In genomic region chr5:147902606-147903115, GRCh38 we compare ENCODE assay signal across 2 cellular contexts.
TF ChIP-seq lines count a peak whose summit lies in the region.

No MANE protein-coding gene starts in this region.

TF ChIP-seq in SK-N-SH, 30 proteins besides CTCF, POLR2A, EP300 and RAD21 (continued from another document):
- TF ChIP-seq REST (IDR thresholded peaks at IDR 0.05; ENCODE audit: low read depth, low read length) (no peak), NRF1 (IDR thresholded peaks at IDR 0.05; ENCODE audit: low read depth, low read length) (no peak), USF1 (IDR thresholded peaks at IDR 0.05; ENCODE audit: borderline replicate concordance, low read depth) (no peak), SMC3 (IDR thresholded peaks at IDR 0.05; ENCODE audit: low read depth, low read length) (no peak), IRF3 (IDR thresholded peaks at IDR 0.05; ENCODE audit: low read depth, low read length) (no peak), ZBTB33 (IDR thresholded peaks at IDR 0.05; ENCODE audit: borderline replicate concordance, low read depth) (no peak), FOXJ3 (CRISPR knock-in tag; IDR thresholded peaks at IDR 0.05) (no peak), TAF1 (IDR thresholded peaks at IDR 0.05; ENCODE audit: borderline replicate concordance, low read depth, low read length) (no peak), JUND (IDR thresholded peaks at IDR 0.05) (no peak), ELF1 (IDR thresholded peaks at IDR 0.05) (no peak)

TF ChIP-seq in SK-N-SH treated with all-trans-retinoic acid at 6 μM for 48 hours, 23 proteins besides CTCF, POLR2A, EP300 and RAD21 (continued from another document):
- TF ChIP-seq ZC3H10 (CRISPR knock-in tag; IDR thresholded peaks at IDR 0.05) (no peak), ZFP3 (CRISPR knock-in tag; IDR thresholded peaks at IDR 0.05) (no peak), TCF4 (CRISPR knock-in tag; IDR thresholded peaks at IDR 0.05; ENCODE audit: borderline replicate concordance) (no peak), PPARA (CRISPR knock-in tag; IDR thresholded peaks at IDR 0.05; ENCODE audit: borderline replicate concordance) (no peak), RARB (CRISPR knock-in tag; IDR thresholded peaks at IDR 0.05) (no peak), ZNF70 (CRISPR knock-in tag; IDR thresholded peaks at IDR 0.05) (no peak), TSHZ2 (CRISPR knock-in tag; IDR thresholded peaks at IDR 0.05) (no peak), ZFP30 (CRISPR knock-in tag; IDR thresholded peaks at IDR 0.05) (no peak)
